In genomic region chr16:18537004-18537403, GRCh38 we compare ENCODE assay signal across 8 cellular contexts. TPM values are rescaled to one million over a fixed set of nuclear protein-coding genes. Genes with fewer than 3 reads are reported as not detected.
DNase-seq lines count a peak whose midpoint lies in the region; ATAC-seq and TF ChIP-seq lines count a peak whose summit lies in the region.
"Not testable (repeated sequence)": the region's sequence is repeated elsewhere in the genome, so short reads cannot be mapped to it uniquely, and the experiment has no call there.

No MANE protein-coding gene starts in this region.

- H4K20me1 ChIP-seq in GM23338 (replicated peaks; ENCODE audit: insufficient read depth) = not testable (repeated sequence)

- ATAC-seq in GM23338 (peak; percentile 92), left lobe of liver (peak; percentile 86)
- peak; percentile 61 for ATAC-seq in activated naive CD8-positive, alpha-beta T cell treated with anti-CD3 and anti-CD28 coated beads, Interleukin-2, amount 10 ng/mL, durations not matched to agents 7 days and 5 days (ENCODE audit: low read depth)

- H3K4me1 Mint-ChIP-seq in GM23338; activated naive CD8-positive, alpha-beta T cell treated with anti-CD3 and anti-CD28 coated beads, Interleukin-2, amount 10 ng/mL, durations not matched to agents 7 days and 5 days; neural crest cell; type B pancreatic cell (ENCODE audit: unreplicated experiment): not testable (repeated sequence)

- not testable (repeated sequence) for H3K27ac ChIP-seq in GM23338 (ENCODE audit: low read depth); WERI-Rb-1

- H3K36me3 ChIP-seq in GM23338 (ENCODE audit: insufficient read depth); MG63; WERI-Rb-1: not testable (repeated sequence)

- H3K27me3 Mint-ChIP-seq in GM23338 (ENCODE audit: insufficient read depth, low read depth, poor library complexity); activated naive CD8-positive, alpha-beta T cell treated with anti-CD3 and anti-CD28 coated beads, Interleukin-2, amount 10 ng/mL, durations not matched to agents 7 days and 5 days; neural crest cell (ENCODE audit: low read depth); type B pancreatic cell: not testable (repeated sequence)

- not testable (repeated sequence) for H2AFZ ChIP-seq in GM23338

- not testable (repeated sequence) for H3F3A ChIP-seq in GM23338 (replicated peaks; ENCODE audit: low read depth)

- peaks cover 11% of the 10 kb centered on the region for H3K36me3 Mint-ChIP-seq in GM23338 (ENCODE audit: low read depth)
- H3K36me3 Mint-ChIP-seq in activated naive CD8-positive, alpha-beta T cell treated with anti-CD3 and anti-CD28 coated beads, Interleukin-2, amount 10 ng/mL, durations not matched to agents 7 days and 5 days; neural crest cell (ENCODE audit: low read depth); type B pancreatic cell: not testable (repeated sequence)

- not testable (repeated sequence) for DNase-seq in GM23338 (ENCODE audit: low spot score); activated naive CD8-positive, alpha-beta T cell treated with anti-CD3 and anti-CD28 coated beads, Interleukin-2, amount 10 ng/mL, durations not matched to agents 7 days and 5 days; epithelial cell of proximal tubule (ENCODE audit: low read depth); left lobe of liver (ENCODE audit: low spot score); neural crest cell (ENCODE audit: low read depth, low spot score); type B pancreatic cell (ENCODE audit: extremely low spot score, unreplicated experiment)
- DNase-seq in MG63 (peak; percentile 4), WERI-Rb-1 (peak; percentile 17)

- not testable (repeated sequence) for H3K9me3 ChIP-seq in MG63; WERI-Rb-1 (ENCODE audit: severe bottlenecking)

- POLR2A ChIA-PET in activated naive CD8-positive, alpha-beta T cell treated with anti-CD3 and anti-CD28 coated beads, Interleukin-2, amount 10 ng/mL, durations not matched to agents 7 days and 5 days (lab: Charles Lee) = not testable (repeated sequence)

- H3K27me3 ChIP-seq in GM23338 (ENCODE audit: insufficient read depth); MG63; WERI-Rb-1 (ENCODE audit: insufficient read depth, low read depth, severe bottlenecking): not testable (repeated sequence)

- not testable (repeated sequence) for H3K4me1 ChIP-seq in GM23338 (ENCODE audit: insufficient read depth)

- H3K9me2 ChIP-seq in GM23338 (ENCODE audit: insufficient read depth) = not testable (repeated sequence)

- TF ChIP-seq CTCF in GM23338 (conservative IDR thresholded peaks at IDR 0.05; ENCODE audit: low read depth in 2 of 2) (peak; percentile 31 to 33), epithelial cell of proximal tubule (conservative IDR thresholded peaks at IDR 0.05; ENCODE audit: low read depth, low read length) (peak; percentile 19), neural crest cell (conservative IDR thresholded peaks at IDR 0.05) (peak; percentile 50), type B pancreatic cell (conservative IDR thresholded peaks at IDR 0.05) (peak; percentile 61)
- TF ChIP-seq CTCF in WERI-Rb-1 (IDR thresholded peaks at IDR 0.05; ENCODE audit: low read depth, low read length) = not testable (repeated sequence)

- not testable (repeated sequence) for H3K4me3 ChIP-seq in GM23338; MG63; WERI-Rb-1 (ENCODE audit: low read depth, low read length); epithelial cell of proximal tubule (ENCODE audit: low read depth, low read length)

- not testable (repeated sequence) for H3K4me3 Mint-ChIP-seq in GM23338; activated naive CD8-positive, alpha-beta T cell treated with anti-CD3 and anti-CD28 coated beads, Interleukin-2, amount 10 ng/mL, durations not matched to agents 7 days and 5 days; neural crest cell; type B pancreatic cell

- not testable (repeated sequence) for H3K4me2 ChIP-seq in GM23338

- not testable (repeated sequence) for H3K9me3 Mint-ChIP-seq in GM23338; activated naive CD8-positive, alpha-beta T cell treated with anti-CD3 and anti-CD28 coated beads, Interleukin-2, amount 10 ng/mL, durations not matched to agents 7 days and 5 days; neural crest cell; type B pancreatic cell

- peak overlapping the region; percentile 52; the same call in 1 of the 2 replicates for H3K27ac Mint-ChIP-seq in GM23338
- not testable (repeated sequence) for H3K27ac Mint-ChIP-seq in activated naive CD8-positive, alpha-beta T cell treated with anti-CD3 and anti-CD28 coated beads, Interleukin-2, amount 10 ng/mL, durations not matched to agents 7 days and 5 days; neural crest cell (ENCODE audit: unreplicated experiment); type B pancreatic cell

- not testable (repeated sequence) for H3K79me2 ChIP-seq in GM23338 (replicated peaks; ENCODE audit: insufficient read depth)

RNA-seq across cellular contexts. Expression of gene NOMO2, which starts 24.9 kb away (rescaled TPM):
- total RNA-seq in GM23338 (2014; rRNA removed; shearing (Covaris generic)) = 77.9 and 95.6 TPM in 2 replicates
- 58.7 and 59.2 TPM in 2 replicates for polyA plus RNA-seq in GM23338 (2016; fragmentation: Nextera tagmentation; extraction: Ambion mirVana)
- total RNA-seq in MG63 (2014; rRNA removed; shearing (Covaris generic); ENCODE audit: low replicate concordance) = 197 and 244 TPM in 2 replicates
- total RNA-seq in activated naive CD8-positive, alpha-beta T cell treated with anti-CD3 and anti-CD28 coated beads, Interleukin-2, amount 10 ng/mL, durations not matched to agents 7 days and 5 days = 10 to 100 TPM; 67.3 to 72.1 TPM
- total RNA-seq in epithelial cell of proximal tubule = 59.5 and 80.6 TPM in 2 replicates
- total RNA-seq in left lobe of liver = 53.3 TPM
- total RNA-seq in neural crest cell = 84.7 and 86.7 TPM in 2 replicates
- 90.5 and 98.8 TPM in 2 replicates for total RNA-seq in type B pancreatic cell (ENCODE audit: low replicate concordance)
